In the genomic region with DNA sequence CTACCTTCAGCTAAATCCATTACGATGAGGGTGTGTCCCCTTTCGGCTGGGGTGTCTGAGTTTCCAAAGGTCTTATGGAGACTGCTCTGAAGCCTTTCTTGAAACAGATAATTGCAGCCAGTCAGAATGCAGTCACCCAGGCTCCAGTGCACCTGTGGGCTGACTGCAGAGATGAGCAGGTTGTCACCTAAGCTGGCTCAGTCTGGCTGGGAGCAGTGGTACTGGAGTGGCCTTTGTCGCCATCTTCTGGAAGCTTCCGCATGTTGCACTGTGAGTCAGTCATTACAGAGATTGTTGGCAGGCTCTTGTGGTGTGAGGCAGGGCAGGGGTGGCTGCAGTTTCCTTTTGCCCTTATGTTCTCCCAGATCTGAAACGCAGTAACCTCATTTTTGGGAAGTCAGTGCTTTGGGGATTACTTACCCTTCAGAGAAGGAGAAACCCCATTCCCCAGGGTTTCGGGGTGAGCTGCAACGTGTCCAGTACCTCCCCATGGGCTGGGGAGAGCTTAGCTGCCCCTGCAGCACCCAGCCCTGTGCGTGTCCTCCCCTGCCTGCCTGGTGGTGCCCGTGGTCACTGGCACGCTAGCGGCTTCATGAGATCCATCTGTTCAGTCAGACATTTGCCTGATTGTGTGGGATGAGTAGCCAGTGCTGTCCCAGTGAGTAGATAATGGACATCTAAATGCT, we compare ENCODE assay signal across 8 cellular contexts. TPM values are rescaled to one million over a fixed set of nuclear protein-coding genes. Genes with fewer than 3 reads are reported as not detected.
A peak's percentile ranks its signal among the peaks of the same experiment; 100 is the strongest.
DNase-seq lines count a peak whose midpoint lies in the region; ATAC-seq, FAIRE-seq and TF ChIP-seq lines count a peak whose summit lies in the region.

No MANE protein-coding gene starts in this region.

- H3K4me3 ChIP-seq in tibial artery: no peak overlapping the region

- no peaks in the 10 kb centered on the region for H3K9me3 ChIP-seq in tibial artery

- CTCF ChIA-PET in RWPE1 (lab: Yijun Ruan, JAX): interaction anchor here (0.5 to 4.6 kb wide), 24 partner anchors 8 to 1206 kb away, joined by 3 to 70 read pairs (median 4); no protein-coding TSS in a partner anchor

- H3K9me3 Mint-ChIP-seq in activated T-helper 2 cell treated with anti-CD3 and anti-CD28 coated beads, Interferon-gamma antibody, Interleukin-2, Interleukin-4, amounts not matched to agents 10 μg/mL and 5 μg/mL and 100 μg/mL, durations not matched to agents 14 hours and 24 hours and 36 hours: no peaks in the 10 kb centered on the region
- no peaks in the 10 kb centered on the region for H3K9me3 Mint-ChIP-seq in osteocyte (ENCODE audit: unreplicated experiment)

- no peak overlapping the region for H3K27ac Mint-ChIP-seq in activated T-helper 2 cell treated with anti-CD3 and anti-CD28 coated beads, Interferon-gamma antibody, Interleukin-2, Interleukin-4, amounts not matched to agents 10 μg/mL and 5 μg/mL and 100 μg/mL, durations not matched to agents 14 hours and 24 hours and 36 hours
- H3K27ac Mint-ChIP-seq in osteocyte (ENCODE audit: unreplicated experiment): no peak overlapping the region

- peaks cover 14% of the 10 kb centered on the region for H3K4me1 Mint-ChIP-seq in activated T-helper 2 cell treated with anti-CD3 and anti-CD28 coated beads, Interferon-gamma antibody, Interleukin-2, Interleukin-4, amounts not matched to agents 10 μg/mL and 5 μg/mL and 100 μg/mL, durations not matched to agents 14 hours and 24 hours and 36 hours (ENCODE audit: low read depth)
- H3K4me1 Mint-ChIP-seq in osteocyte (ENCODE audit: unreplicated experiment): peaks cover 16% of the 10 kb centered on the region

- TF ChIP-seq CTCF in LNCAP (IDR thresholded peaks at IDR 0.05) (peak; percentile 96), RWPE1 (conservative IDR thresholded peaks at IDR 0.05; ENCODE audit: low read depth) (peak; percentile 93), foreskin keratinocyte (conservative IDR thresholded peaks at IDR 0.05) (peak; percentile 97), osteocyte (IDR thresholded peaks at IDR 0.05) (peak; percentile 93), tibial artery (IDR thresholded peaks at IDR 0.05) (peak; percentile 92)

- intact Hi-C loops in activated T-helper 2 cell treated with anti-CD3 and anti-CD28 coated beads, Interferon-gamma antibody, Interleukin-2, Interleukin-4, amounts not matched to agents 10 μg/mL and 5 μg/mL and 100 μg/mL, durations not matched to agents 14 hours and 24 hours and 36 hours (cut with micrococcal nuclease): loop anchor here (1.0 to 5.0 kb wide), 4 partner anchors 47 to 342 kb away; partner anchors contain the start of genes PROX1 and SMYD2
- intact Hi-C loops in tibial artery (cut with DNase I; ENCODE audit: low total_unique reads): loop anchor here (5.0 kb wide), 2 partner anchors 67 to 112 kb away; no protein-coding TSS in a partner anchor

- H3K27ac ChIP-seq in RWPE1 (no peak overlapping the region), foreskin keratinocyte (no peak overlapping the region), tibial artery (no peak overlapping the region)

- no peaks in the 10 kb centered on the region for H3K27me3 ChIP-seq in foreskin keratinocyte
- H3K27me3 ChIP-seq in tibial artery: no peaks in the 10 kb centered on the region

- H3K4me1 ChIP-seq in foreskin keratinocyte: peaks cover 23% of the 10 kb centered on the region
- H3K4me1 ChIP-seq in tibial artery: peaks cover 0 to 6% (median 2%) of the 10 kb centered on the region in 4 donors

- peak; percentile 84 for ATAC-seq in foreskin keratinocyte

- DNase-seq in GM03348 (ENCODE audit: low spot score): peak; percentile 92
- DNase-seq in H54 (ENCODE audit: insufficient read length, low spot score): peak; percentile 68
- peak; percentile 81 for DNase-seq in RWPE1 (ENCODE audit: low spot score)
- peak; percentile 70 for DNase-seq in activated T-helper 2 cell treated with anti-CD3 and anti-CD28 coated beads, Interferon-gamma antibody, Interleukin-2, Interleukin-4, amounts not matched to agents 10 μg/mL and 5 μg/mL and 100 μg/mL, durations not matched to agents 14 hours and 24 hours and 36 hours (ENCODE audit: low spot score)
- peak; percentile 52 to 74 for DNase-seq in foreskin keratinocyte
- peak; percentile 89 for DNase-seq in osteocyte (ENCODE audit: extremely low spot score, unreplicated experiment)
- peak; percentile 77 to 84 for DNase-seq in tibial artery

- H3K36me3 ChIP-seq in tibial artery: peaks cover 0 to 27% (median 11%) of the 10 kb centered on the region in 3 donors

- peaks cover 36% of the 10 kb centered on the region for H3K36me3 Mint-ChIP-seq in activated T-helper 2 cell treated with anti-CD3 and anti-CD28 coated beads, Interferon-gamma antibody, Interleukin-2, Interleukin-4, amounts not matched to agents 10 μg/mL and 5 μg/mL and 100 μg/mL, durations not matched to agents 14 hours and 24 hours and 36 hours (ENCODE audit: low read depth)
- peaks cover 20% of the 10 kb centered on the region for H3K36me3 Mint-ChIP-seq in osteocyte (ENCODE audit: unreplicated experiment)

- no peak for FAIRE-seq in H54 (lab: Jason Lieb, UNC)

- no peak for TF ChIP-seq POLR2A in H54 (IDR thresholded peaks at IDR 0.05; ENCODE audit: low read depth, low read length)

- H3K4me3 Mint-ChIP-seq in activated T-helper 2 cell treated with anti-CD3 and anti-CD28 coated beads, Interferon-gamma antibody, Interleukin-2, Interleukin-4, amounts not matched to agents 10 μg/mL and 5 μg/mL and 100 μg/mL, durations not matched to agents 14 hours and 24 hours and 36 hours (ENCODE audit: low read depth): no peak overlapping the region
- H3K4me3 Mint-ChIP-seq in osteocyte (ENCODE audit: unreplicated experiment): no peak overlapping the region

- no peaks in the 10 kb centered on the region for H3K27me3 Mint-ChIP-seq in activated T-helper 2 cell treated with anti-CD3 and anti-CD28 coated beads, Interferon-gamma antibody, Interleukin-2, Interleukin-4, amounts not matched to agents 10 μg/mL and 5 μg/mL and 100 μg/mL, durations not matched to agents 14 hours and 24 hours and 36 hours (ENCODE audit: low read depth)
- H3K27me3 Mint-ChIP-seq in osteocyte (ENCODE audit: unreplicated experiment): no peaks in the 10 kb centered on the region

- POLR2A ChIA-PET in RWPE1 (lab: Yijun Ruan, JAX; ENCODE audit: low non-redundant PET): no interaction called here

RNA-seq across cellular contexts. Expression of gene SMYD2, which starts 48.0 kb away (rescaled TPM):
- 33.6 and 34.5 TPM in 2 replicates for total RNA-seq in activated T-helper 2 cell treated with anti-CD3 and anti-CD28 coated beads, Interferon-gamma antibody, Interleukin-2, Interleukin-4, amounts not matched to agents 10 μg/mL and 5 μg/mL and 100 μg/mL, durations not matched to agents 14 hours and 24 hours and 36 hours
- total RNA-seq in foreskin keratinocyte (56.1 and 65.7 TPM in 2 replicates), osteocyte (44.7 and 46.8 TPM in 2 replicates)
- 43.5 and 45.6 TPM in 2 replicates for polyA plus RNA-seq in foreskin keratinocyte
